Comparison of ENCODE assay signal across 11 cellular contexts in the genomic region with DNA sequence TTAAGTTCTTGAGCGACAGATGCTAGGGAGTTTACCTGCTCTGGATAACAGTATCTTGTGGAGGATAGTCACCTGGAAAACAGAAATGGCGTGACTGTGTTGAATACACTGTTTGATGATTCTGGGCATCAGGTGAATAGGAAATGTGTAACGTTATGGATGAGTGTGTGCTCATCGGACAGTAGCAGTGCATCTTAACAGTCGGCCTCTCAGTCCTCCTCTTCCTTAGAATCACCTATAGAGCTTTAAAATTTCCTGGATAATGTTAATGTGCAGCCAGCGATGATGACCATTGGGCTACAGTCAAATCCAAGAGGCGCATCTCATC.
DNase-seq lines count a peak whose midpoint lies in the region; ATAC-seq and TF ChIP-seq lines count a peak whose summit lies in the region.
"Had no signal": no experiment of that assay in that cellular context is flagged by ENCODE, and none has a peak within 500 bp of the region (broad histone marks: within the 10 kb centered on the region; RNA-seq: fewer than 3 reads in every experiment).

No MANE protein-coding gene starts in this region.

- no peaks in the 10 kb centered on the region for H3K36me3 ChIP-seq in BLaER1 treated with 17β-estradiol and CSF1 and Interleukin-3, amounts not matched to agents 10 nM and 100 nM
- no peaks in the 10 kb centered on the region for H3K36me3 ChIP-seq in mesodermal cell (ENCODE audit: control insufficient read depth, insufficient read depth, low read length)
- H3K36me3 ChIP-seq: tibial artery had no signal

- peak overlapping the region; percentile 42 to 66 (median 56) for H3K4me2 ChIP-seq in BLaER1 treated with 17β-estradiol and CSF1 and Interleukin-3, amounts not matched to agents 10 nM and 100 nM

- H3K9me3 ChIP-seq in BLaER1 treated with 17β-estradiol and CSF1 and Interleukin-3, amounts not matched to agents 10 nM and 100 nM (replicated peaks in 1 of 11): peaks cover 0 to 14% (median 0%) of the 10 kb centered on the region in 11 experiments; a peak in 3 of 22 replicates
- H3K9me3 ChIP-seq in mesodermal cell (ENCODE audit: control insufficient read depth, low read length): no peaks in the 10 kb centered on the region
- H3K9me3 ChIP-seq: tibial artery had no signal

- no peak overlapping the region; a peak in 1 of 22 replicates for H3K27ac ChIP-seq in BLaER1 treated with 17β-estradiol and CSF1 and Interleukin-3, amounts not matched to agents 10 nM and 100 nM
- H3K27ac ChIP-seq in mesodermal cell (ENCODE audit: low read depth, low read length, severe bottlenecking): no peak overlapping the region
- H3K27ac ChIP-seq: tibial artery had no signal

- H3K27me3 ChIP-seq in BLaER1 treated with 17β-estradiol and CSF1 and Interleukin-3, amounts not matched to agents 10 nM and 100 nM: no peaks in the 10 kb centered on the region

- no peaks in the 10 kb centered on the region for H4K20me1 ChIP-seq in BLaER1 treated with 17β-estradiol and CSF1 and Interleukin-3, amounts not matched to agents 10 nM and 100 nM

- DNase-seq in astrocyte of the spinal cord (ENCODE audit: low read depth, low spot score): no peak
- DNase-seq in HCEC 1CT: no peak
- DNase-seq in putamen (ENCODE audit: low spot score): no peak
- no peak for DNase-seq in posterior vena cava (ENCODE audit: low spot score)
- DNase-seq in stimulated activated CD4-positive, alpha-beta T cell treated with anti-CD3 and anti-CD28 coated beads, Interleukin-4, amount 100 ng/mL, for 4 hours: no peak
- DNase-seq: amniotic stem cell, occipital lobe, tibial artery had no signal

- in situ Hi-C loops in astrocyte of the spinal cord (cut with HindIII; ENCODE audit: low sequenced_read_pairs): no loop called here

- peak overlapping the region; percentile 55 to 74 (median 66) for H3K4me3 ChIP-seq in BLaER1 treated with 17β-estradiol and CSF1 and Interleukin-3, amounts not matched to agents 10 nM and 100 nM
- H3K4me3 ChIP-seq in astrocyte of the spinal cord (ENCODE audit: low read depth, low read length) (peak overlapping the region; percentile 62), mesodermal cell (ENCODE audit: extremely low read depth, insufficient read depth, low read length, poor library complexity, severe bottlenecking) (peak overlapping the region; percentile 73)

- ATAC-seq in HG02678 (IDR thresholded peaks at IDR 0.05; ENCODE audit: unreplicated experiment): peak; percentile 23

- 52 to 56% methylated on average over 5 of the region's 7 CpGs for WGBS in mesodermal cell (ENCODE audit: insufficient coverage in 2 of 2), 2 experiments

- intact Hi-C loops in posterior vena cava (cut with DNase I): no loop called here

- no peak for TF ChIP-seq CTCF in astrocyte of the spinal cord (IDR thresholded peaks at IDR 0.05; ENCODE audit: low read depth, low read length)

- H3K4me1 ChIP-seq in BLaER1 treated with 17β-estradiol and CSF1 and Interleukin-3, amounts not matched to agents 10 nM and 100 nM: peaks cover 0 to 10% (median 6%) of the 10 kb centered on the region in 10 experiments; a peak in 10 of 20 replicates
- H3K4me1 ChIP-seq in mesodermal cell (ENCODE audit: control insufficient read depth, insufficient read depth, low read length, poor library complexity, severe bottlenecking): no peaks in the 10 kb centered on the region
- H3K4me1 ChIP-seq: tibial artery had no signal

- peak overlapping the region in 8 of 11 experiments; percentile 47 to 73 (median 68); a peak in 12 of 22 replicates for H3K9ac ChIP-seq in BLaER1 treated with 17β-estradiol and CSF1 and Interleukin-3, amounts not matched to agents 10 nM and 100 nM
